Comparison of ENCODE assay signal across 1 cellular context in genomic region chr4:139295317-139296299, GRCh38.
TF ChIP-seq lines count a peak whose summit lies in the region.

No MANE protein-coding gene starts in this region.

TF ChIP-seq in GM12878, 131 proteins besides CTCF, POLR2A, EP300 and RAD21 (continued from another document):
- TF ChIP-seq E2F8 (IDR thresholded peaks at IDR 0.05; ENCODE audit: low read depth, partially characterized antibody) (no peak), ATF3 (IDR thresholded peaks at IDR 0.05; ENCODE audit: borderline replicate concordance, extremely low read depth, low read depth, low read length) (no peak), CEBPZ (IDR thresholded peaks at IDR 0.05; ENCODE audit: low read depth, low read length) (no peak), SMAD1 (IDR thresholded peaks at IDR 0.05; ENCODE audit: low read depth, partially characterized antibody) (no peak), YBX1 (IDR thresholded peaks at IDR 0.05) (no peak)
